34 cellular contexts compared by ENCODE assay signal in genomic region chr7:155700847-155701246, GRCh38.
"Had no signal": no experiment of that assay in that cellular context is flagged by ENCODE, and none has a peak within 500 bp of the region (broad histone marks: within the 10 kb centered on the region; RNA-seq: fewer than 3 reads in every experiment).

No MANE protein-coding gene starts in this region.

- H3K27ac Mint-ChIP-seq: activated CD4-positive, alpha-beta memory T cell treated with anti-CD3 and anti-CD28 coated beads for 36 hours; activated CD4-positive, alpha-beta T cell treated with anti-CD3 and anti-CD28 coated beads, Interleukin-2, amount 10 ng/mL, durations not matched to agents 24 days and 14 days; activated CD8-positive, alpha-beta memory T cell treated with anti-CD3 and anti-CD28 coated beads, Interleukin-2, amount 10 ng/mL, durations not matched to agents 7 days and 5 days; activated CD8-positive, alpha-beta T cell treated with anti-CD3 and anti-CD28 coated beads, Interleukin-2, amount 10 ng/mL, durations not matched to agents 7 days and 5 days; activated naive CD4-positive, alpha-beta T cell treated with anti-CD3 and anti-CD28 coated beads for 36 hours; activated naive CD4-positive, alpha-beta T cell treated with anti-CD3 and anti-CD28 coated beads, Interleukin-2, amount 50 U/mL, for 24 hours; activated naive CD8-positive, alpha-beta T cell treated with anti-CD3 and anti-CD28 coated beads for 36 hours; activated naive CD8-positive, alpha-beta T cell treated with anti-CD3 and anti-CD28 coated beads, Interleukin-2, amount 50 U/mL, for 24 hours; activated T-helper 1 cell treated with anti-CD3 and anti-CD28 coated beads, Interleukin-12 subunit alpha, Interleukin-12 subunit beta, Interleukin-2, Interleukin-4 antibody, amounts not matched to agents 30 ng/mL and 10 ng/mL and 1 ng/mL, durations not matched to agents 14 hours and 24 hours and 36 hours; activated T-helper 2 cell treated with anti-CD3 and anti-CD28 coated beads, Interferon-gamma antibody, Interleukin-2, Interleukin-4, amounts not matched to agents 10 μg/mL and 5 μg/mL and 100 μg/mL, durations not matched to agents 14 hours and 24 hours and 36 hours; dendritic cell treated with granulocyte-macrophage colony-stimulating factor and Interleukin-4, amounts not matched to agents 40 ng/mL and 50 ng/mL, for 4 days had no signal

- H3K27me3 ChIP-seq: adrenal gland, breast epithelium, cardiac muscle cell, dorsolateral prefrontal cortex had no signal

- H3K4me1 ChIP-seq: breast epithelium had no signal

- H3K4me3 Mint-ChIP-seq: activated CD4-positive, alpha-beta memory T cell treated with anti-CD3 and anti-CD28 coated beads for 36 hours; activated CD4-positive, alpha-beta T cell treated with anti-CD3 and anti-CD28 coated beads for 36 hours; activated CD4-positive, alpha-beta T cell treated with anti-CD3 and anti-CD28 coated beads, Interleukin-2, amount 10 ng/mL, durations not matched to agents 24 days and 14 days; activated CD8-positive, alpha-beta memory T cell treated with anti-CD3 and anti-CD28 coated beads, Interleukin-2, amount 10 ng/mL, durations not matched to agents 7 days and 5 days; activated CD8-positive, alpha-beta T cell treated with anti-CD3 and anti-CD28 coated beads, Interleukin-2, amount 10 ng/mL, durations not matched to agents 7 days and 5 days; activated naive CD4-positive, alpha-beta T cell treated with anti-CD3 and anti-CD28 coated beads for 36 hours; activated naive CD4-positive, alpha-beta T cell treated with anti-CD3 and anti-CD28 coated beads, Interleukin-2, amount 50 U/mL, for 24 hours; activated naive CD8-positive, alpha-beta T cell treated with anti-CD3 and anti-CD28 coated beads for 36 hours; activated naive CD8-positive, alpha-beta T cell treated with anti-CD3 and anti-CD28 coated beads, Interleukin-2, amount 50 U/mL, for 24 hours; activated T-helper 1 cell treated with anti-CD3 and anti-CD28 coated beads, Interleukin-12 subunit alpha, Interleukin-12 subunit beta, Interleukin-2, Interleukin-4 antibody, amounts not matched to agents 30 ng/mL and 10 ng/mL and 1 ng/mL, durations not matched to agents 14 hours and 24 hours and 36 hours; brain; dendritic cell treated with granulocyte-macrophage colony-stimulating factor and Interleukin-4, amounts not matched to agents 40 ng/mL and 50 ng/mL, for 4 days; endodermal cell had no signal

- DNase-seq: activated CD4-positive, alpha-beta memory T cell treated with anti-CD3 and anti-CD28 coated beads for 36 hours; activated CD4-positive, alpha-beta T cell treated with anti-CD3 and anti-CD28 coated beads for 36 hours; activated CD4-positive, alpha-beta T cell treated with anti-CD3 and anti-CD28 coated beads, Interleukin-2, amount 10 ng/mL, durations not matched to agents 24 days and 14 days; activated CD4-positive, CD25-positive, alpha-beta regulatory T cell; activated CD4-positive, CD25-positive, alpha-beta regulatory T cell treated with anti-CD3 and anti-CD28 coated beads, Interleukin-2, amount 50 U/mL, for 72 hours; activated CD8-positive, alpha-beta memory T cell treated with anti-CD3 and anti-CD28 coated beads, Interleukin-2, amount 10 ng/mL, durations not matched to agents 7 days and 5 days; activated CD8-positive, alpha-beta memory T cell treated with anti-CD3 and anti-CD28 coated beads, Interleukin-2, amount 50 U/mL, for 4 hours; activated CD8-positive, alpha-beta T cell treated with anti-CD3 and anti-CD28 coated beads, Interleukin-2, amount 10 ng/mL, durations not matched to agents 7 days and 5 days; activated effector memory CD4-positive, alpha-beta T cell treated with anti-CD3 and anti-CD28 coated beads, Interleukin-2, amount 50 U/mL, for 16 hours; activated naive CD4-positive, alpha-beta T cell treated with anti-CD3 and anti-CD28 coated beads for 36 hours; activated naive CD8-positive, alpha-beta T cell treated with anti-CD3 and anti-CD28 coated beads for 36 hours; activated naive CD8-positive, alpha-beta T cell treated with anti-CD3 and anti-CD28 coated beads, Interleukin-2, amount 50 U/mL, for 24 hours; activated T-cell treated with anti-CD3 and anti-CD28 coated beads, Interleukin-2, amount 50 U/mL, for 1 hour; activated T-cell treated with anti-CD3 and anti-CD28 coated beads, Interleukin-2, amount 50 U/mL, for 48 hours; adrenal gland; amygdala; aorta; central memory CD4-positive, alpha-beta T cell; cerebellar nuclear complex; dorsolateral prefrontal cortex; effector memory CD4-positive, alpha-beta T cell; endodermal cell; foreskin fibroblast; T-helper 2 cell had no signal

- H3K27me3 Mint-ChIP-seq: activated CD4-positive, alpha-beta memory T cell treated with anti-CD3 and anti-CD28 coated beads for 36 hours; activated CD4-positive, alpha-beta T cell treated with anti-CD3 and anti-CD28 coated beads for 36 hours; activated CD4-positive, alpha-beta T cell treated with anti-CD3 and anti-CD28 coated beads, Interleukin-2, amount 10 ng/mL, durations not matched to agents 24 days and 14 days; activated CD8-positive, alpha-beta memory T cell treated with anti-CD3 and anti-CD28 coated beads, Interleukin-2, amount 10 ng/mL, durations not matched to agents 7 days and 5 days; activated naive CD4-positive, alpha-beta T cell treated with anti-CD3 and anti-CD28 coated beads, Interleukin-2, amount 50 U/mL, for 24 hours; activated naive CD8-positive, alpha-beta T cell treated with anti-CD3 and anti-CD28 coated beads for 36 hours; activated naive CD8-positive, alpha-beta T cell treated with anti-CD3 and anti-CD28 coated beads, Interleukin-2, amount 50 U/mL, for 24 hours; brain; dendritic cell treated with granulocyte-macrophage colony-stimulating factor and Interleukin-4, amounts not matched to agents 40 ng/mL and 50 ng/mL, for 4 days had no signal

- H3K9me3 ChIP-seq: adrenal gland, breast epithelium had no signal

- H3K4me3 ChIP-seq: adrenal gland, breast epithelium, cardiac muscle cell, coronary artery, dorsolateral prefrontal cortex had no signal

- H3K36me3 ChIP-seq: breast epithelium had no signal

- H3K9me3 Mint-ChIP-seq: activated CD4-positive, alpha-beta memory T cell treated with anti-CD3 and anti-CD28 coated beads for 36 hours; activated CD4-positive, alpha-beta T cell treated with anti-CD3 and anti-CD28 coated beads, Interleukin-2, amount 10 ng/mL, durations not matched to agents 24 days and 14 days; activated naive CD4-positive, alpha-beta T cell treated with anti-CD3 and anti-CD28 coated beads for 36 hours; activated naive CD4-positive, alpha-beta T cell treated with anti-CD3 and anti-CD28 coated beads, Interleukin-2, amount 50 U/mL, for 24 hours; activated naive CD8-positive, alpha-beta T cell treated with anti-CD3 and anti-CD28 coated beads for 36 hours; activated naive CD8-positive, alpha-beta T cell treated with anti-CD3 and anti-CD28 coated beads, Interleukin-2, amount 50 U/mL, for 24 hours; activated T-helper 1 cell treated with anti-CD3 and anti-CD28 coated beads, Interleukin-12 subunit alpha, Interleukin-12 subunit beta, Interleukin-2, Interleukin-4 antibody, amounts not matched to agents 30 ng/mL and 10 ng/mL and 1 ng/mL, durations not matched to agents 14 hours and 24 hours and 36 hours; activated T-helper 2 cell treated with anti-CD3 and anti-CD28 coated beads, Interferon-gamma antibody, Interleukin-2, Interleukin-4, amounts not matched to agents 10 μg/mL and 5 μg/mL and 100 μg/mL, durations not matched to agents 14 hours and 24 hours and 36 hours; brain; dendritic cell treated with granulocyte-macrophage colony-stimulating factor and Interleukin-4, amounts not matched to agents 40 ng/mL and 50 ng/mL, for 4 days; endodermal cell had no signal

- FAIRE-seq: frontal cortex had no signal

- H3K27ac ChIP-seq: adrenal gland, breast epithelium, cardiac muscle cell, coronary artery, dorsolateral prefrontal cortex had no signal

- ATAC-seq: activated CD4-positive, alpha-beta T cell treated with anti-CD3 and anti-CD28 coated beads for 36 hours; activated CD8-positive, alpha-beta memory T cell treated with anti-CD3 and anti-CD28 coated beads, Interleukin-2, amount 10 ng/mL, durations not matched to agents 7 days and 5 days; activated CD8-positive, alpha-beta T cell treated with anti-CD3 and anti-CD28 coated beads, Interleukin-2, amount 10 ng/mL, durations not matched to agents 7 days and 5 days; activated naive CD8-positive, alpha-beta T cell treated with anti-CD3 and anti-CD28 coated beads, Interleukin-2, amount 50 U/mL, for 24 hours; esophagus mucosa had no signal
